In genomic region chr2:212997526-212998020, GRCh38 we compare ENCODE assay signal across 1 cellular context.
TF ChIP-seq lines count a peak whose summit lies in the region.

No MANE protein-coding gene starts in this region.

TF ChIP-seq in IMR-90, 13 proteins besides CTCF, POLR2A, EP300 and RAD21 (continued from another document):
- TF ChIP-seq USF2 (IDR thresholded peaks at IDR 0.05; ENCODE audit: low read depth, low read length): no peak
- no peak for TF ChIP-seq BHLHE40 (IDR thresholded peaks at IDR 0.05; ENCODE audit: low read depth, low read length)
- TF ChIP-seq MAZ (IDR thresholded peaks at IDR 0.05; ENCODE audit: borderline replicate concordance, low read depth, low read length): no peak
- TF ChIP-seq RCOR1 (IDR thresholded peaks at IDR 0.05; ENCODE audit: insufficient replicate concordance, low read length): no peak
- no peak for TF ChIP-seq FOS (IDR thresholded peaks at IDR 0.05; ENCODE audit: low read depth, low read length)
